16 cellular contexts compared by ENCODE assay signal in the genomic region with DNA sequence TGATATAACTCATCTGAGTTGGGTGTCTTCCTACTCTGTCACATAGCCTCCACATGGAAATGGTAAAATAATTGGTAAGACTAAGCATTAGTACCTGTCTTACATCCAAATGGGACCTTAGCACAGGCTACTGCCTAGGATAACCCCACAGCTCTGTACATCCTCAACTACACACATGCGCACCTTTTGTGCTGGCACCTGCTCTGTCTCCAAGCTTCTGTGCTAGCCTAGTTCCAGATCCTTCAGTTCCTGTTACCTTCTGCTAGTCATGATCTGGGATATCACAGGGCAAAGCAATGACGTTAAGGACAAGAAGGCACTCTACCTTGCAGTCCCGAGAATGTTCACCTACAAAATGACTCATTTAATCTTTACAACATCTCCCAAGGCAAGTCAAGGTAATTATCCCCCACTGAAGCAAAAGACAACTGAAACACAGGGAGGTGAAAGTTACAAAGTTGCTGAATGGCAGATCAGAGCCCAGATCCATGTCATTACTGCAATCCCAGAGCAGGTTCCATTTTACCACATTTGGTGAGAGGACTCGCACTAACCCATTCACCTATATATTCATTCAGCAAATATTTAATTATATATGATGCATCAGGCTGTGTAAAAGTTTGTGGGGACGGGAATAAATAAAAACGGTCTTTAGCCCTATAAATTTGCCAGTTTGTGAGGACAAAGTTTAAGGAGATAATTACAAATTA.
"Had no signal": no experiment of that assay in that cellular context is flagged by ENCODE, and none has a peak within 500 bp of the region (broad histone marks: within the 10 kb centered on the region; RNA-seq: fewer than 3 reads in every experiment).

No MANE protein-coding gene starts in this region.

- H3K27ac Mint-ChIP-seq: activated CD4-positive, alpha-beta T cell treated with anti-CD3 and anti-CD28 coated beads, Interleukin-2, amount 10 ng/mL, durations not matched to agents 7 days and 5 days; activated CD8-positive, alpha-beta T cell treated with anti-CD3 and anti-CD28 coated beads for 36 hours; activated naive CD4-positive, alpha-beta T cell treated with anti-CD3 and anti-CD28 coated beads, Interleukin-2, amount 50 U/mL, for 72 hours; brain; natural killer cell; progenitor cell of endocrine pancreas; stimulated activated naive CD8-positive, alpha-beta T cell treated with anti-CD3 and anti-CD28 coated beads, Interleukin-15, Interleukin-2, amounts not matched to agents 100 ng/mL and 50 ng/mL, for 24 hours had no signal

- H3K4me1 Mint-ChIP-seq: activated CD4-positive, alpha-beta T cell treated with anti-CD3 and anti-CD28 coated beads, Interleukin-2, amount 10 ng/mL, durations not matched to agents 7 days and 5 days; brain; natural killer cell had no signal

- H3K9me3 ChIP-seq: lower lobe of right lung, thyroid gland had no signal

- H3K9me3 Mint-ChIP-seq: activated CD4-positive, alpha-beta T cell treated with anti-CD3 and anti-CD28 coated beads, Interleukin-2, amount 10 ng/mL, durations not matched to agents 7 days and 5 days; activated CD8-positive, alpha-beta T cell treated with anti-CD3 and anti-CD28 coated beads for 36 hours had no signal

- H3K27me3 ChIP-seq: thyroid gland had no signal

- H3K4me1 ChIP-seq: lower lobe of right lung, thyroid gland had no signal

- H3K36me3 ChIP-seq: lower lobe of right lung, thyroid gland had no signal

- H3K27me3 Mint-ChIP-seq: activated CD8-positive, alpha-beta T cell treated with anti-CD3 and anti-CD28 coated beads for 36 hours; brain; progenitor cell of endocrine pancreas had no signal

- H3K36me3 Mint-ChIP-seq: activated naive CD4-positive, alpha-beta T cell treated with anti-CD3 and anti-CD28 coated beads, Interleukin-2, amount 50 U/mL, for 72 hours; natural killer cell had no signal

- H3K4me3 Mint-ChIP-seq: activated CD4-positive, alpha-beta T cell treated with anti-CD3 and anti-CD28 coated beads, Interleukin-2, amount 10 ng/mL, durations not matched to agents 7 days and 5 days; activated CD8-positive, alpha-beta T cell treated with anti-CD3 and anti-CD28 coated beads for 36 hours; brain; natural killer cell; stimulated activated naive CD8-positive, alpha-beta T cell treated with anti-CD3 and anti-CD28 coated beads, Interleukin-15, Interleukin-2, amounts not matched to agents 100 ng/mL and 50 ng/mL, for 24 hours had no signal

- H3K27ac ChIP-seq: lower lobe of right lung, thyroid gland, VCaP had no signal

- DNase-seq: activated CD4-positive, alpha-beta T cell treated with anti-CD3 and anti-CD28 coated beads, Interleukin-2, amount 10 ng/mL, durations not matched to agents 7 days and 5 days; activated CD8-positive, alpha-beta T cell treated with anti-CD3 and anti-CD28 coated beads for 36 hours; aorta; effector memory CD4-positive, alpha-beta T cell; glutamatergic neuron; hypothalamus; lower lobe of right lung; natural killer cell; stimulated activated CD4-positive, alpha-beta T cell treated with anti-CD3 and anti-CD28 coated beads, Interleukin-4, amount 100 ng/mL, for 24 hours; T-helper 2 cell; thyroid gland had no signal

- H3K4me3 ChIP-seq: lower lobe of right lung, thyroid gland had no signal
